Comparison of ENCODE assay signal across 13 cellular contexts in genomic region chr3:38084969-38085942, GRCh38. TPM values are rescaled to one million over a fixed set of nuclear protein-coding genes. Genes with fewer than 3 reads are reported as not detected.
DNase-seq lines count a peak whose midpoint lies in the region; ATAC-seq, FAIRE-seq and TF ChIP-seq lines count a peak whose summit lies in the region.
"Had no signal": no experiment of that assay in that cellular context is flagged by ENCODE, and none has a peak within 500 bp of the region (broad histone marks: within the 10 kb centered on the region; RNA-seq: fewer than 3 reads in every experiment).

No MANE protein-coding gene starts in this region.

- peak; percentile 21 for DNase-seq in MCF 10A (ENCODE audit: unreplicated experiment)
- DNase-seq in breast epithelium (ENCODE audit: low spot score in 2 of 2) = no peak
- no peak for DNase-seq in activated CD8-positive, alpha-beta T cell treated with anti-CD3 and anti-CD28 coated beads for 36 hours
- no peak for DNase-seq in lower lobe of right lung
- peak; percentile 26 for DNase-seq in urothelium cell line (ENCODE audit: low spot score)
- DNase-seq in SIG-M5 (lab: John Stamatoyannopoulos, UW) = no peak
- no peak for DNase-seq in GM19240 (ENCODE audit: insufficient read length, low spot score)
- DNase-seq: NCI-H226, SHP77 treated with DMSO at 0.1 percent for 48 hours had no signal

- H3K9me3 Mint-ChIP-seq in MCF 10A (ENCODE audit: unreplicated experiment) = peaks cover 10% of the 10 kb centered on the region
- peaks cover 14% of the 10 kb centered on the region for H3K9me3 Mint-ChIP-seq in activated CD8-positive, alpha-beta T cell treated with anti-CD3 and anti-CD28 coated beads for 36 hours

- BruUV-seq in MCF 10A (replicated peaks; lab: Mats Ljungman, UMichigan) = no TSS peak

- H3K9me3 ChIP-seq in breast epithelium (no peaks in the 10 kb centered on the region), lower lobe of right lung (no peaks in the 10 kb centered on the region)

- no peak overlapping the region for H3K4me3 Mint-ChIP-seq in MCF 10A (ENCODE audit: unreplicated experiment)
- H3K4me3 Mint-ChIP-seq in activated CD8-positive, alpha-beta T cell treated with anti-CD3 and anti-CD28 coated beads for 36 hours = no peak overlapping the region

- TF ChIP-seq CTCF in MCF 10A (IDR thresholded peaks at IDR 0.05; ENCODE audit: unreplicated experiment) (no peak), breast epithelium (IDR thresholded peaks at IDR 0.05) (no peak), lower lobe of right lung (IDR thresholded peaks at IDR 0.05) (no peak)
- no peak for TF ChIP-seq CTCF in activated CD8-positive, alpha-beta T cell treated with anti-CD3 and anti-CD28 coated beads for 36 hours (IDR thresholded peaks at IDR 0.05)

- no peaks in the 10 kb centered on the region for H3K27me3 ChIP-seq in breast epithelium
- H3K27me3 ChIP-seq in lower lobe of right lung (ENCODE audit: low read depth) = no peaks in the 10 kb centered on the region

- H3K4me1 ChIP-seq in breast epithelium (no peaks in the 10 kb centered on the region), lower lobe of right lung (no peaks in the 10 kb centered on the region)

- ATAC-seq in activated CD8-positive, alpha-beta T cell treated with anti-CD3 and anti-CD28 coated beads for 36 hours = peak; percentile 57
- ATAC-seq in lower lobe of right lung (peak; percentile 8 to 21), GM18861 (IDR thresholded peaks at IDR 0.05; ENCODE audit: unreplicated experiment) (no peak)

- H3K4me1 Mint-ChIP-seq in MCF 10A (ENCODE audit: insufficient read depth, unreplicated experiment) = no peaks in the 10 kb centered on the region
- no peaks in the 10 kb centered on the region for H3K4me1 Mint-ChIP-seq in activated CD8-positive, alpha-beta T cell treated with anti-CD3 and anti-CD28 coated beads for 36 hours (ENCODE audit: low read depth)
- H3K4me1 Mint-ChIP-seq: brain had no signal

- no peak overlapping the region for H3K4me3 ChIP-seq in breast epithelium
- H3K4me3 ChIP-seq in lower lobe of right lung = no peak overlapping the region

- no peak for FAIRE-seq in urothelium cell line (lab: Jason Lieb, UNC)

- POLR2A ChIA-PET in MCF 10A (lab: Yijun Ruan, JAX) = no interaction called here
- POLR2A ChIA-PET in activated CD8-positive, alpha-beta T cell treated with anti-CD3 and anti-CD28 coated beads for 36 hours (lab: Charles Lee) = no interaction called here

- H3K27ac ChIP-seq in breast epithelium (no peak overlapping the region), lower lobe of right lung (no peak overlapping the region)

- H3K36me3 Mint-ChIP-seq in MCF 10A (ENCODE audit: insufficient read depth, unreplicated experiment) = peaks cover 13% of the 10 kb centered on the region
- H3K36me3 Mint-ChIP-seq in activated CD8-positive, alpha-beta T cell treated with anti-CD3 and anti-CD28 coated beads for 36 hours (ENCODE audit: low read depth) = no peaks in the 10 kb centered on the region

- CTCF ChIA-PET in MCF 10A (lab: Yijun Ruan, JAX) = interaction anchor here (1.4 kb wide), 1 partner anchor 32 kb away, joined by 4 read pairs; no protein-coding TSS in a partner anchor
- CTCF ChIA-PET in activated CD8-positive, alpha-beta T cell treated with anti-CD3 and anti-CD28 coated beads for 36 hours (lab: Charles Lee) = no interaction called here

- no peak overlapping the region for H3K27ac Mint-ChIP-seq in MCF 10A (ENCODE audit: low read depth, unreplicated experiment)
- H3K27ac Mint-ChIP-seq in activated CD8-positive, alpha-beta T cell treated with anti-CD3 and anti-CD28 coated beads for 36 hours = peak overlapping the region; percentile 46

- peaks cover 11% of the 10 kb centered on the region for H3K27me3 Mint-ChIP-seq in MCF 10A (ENCODE audit: insufficient read depth, unreplicated experiment)
- H3K27me3 Mint-ChIP-seq in activated CD8-positive, alpha-beta T cell treated with anti-CD3 and anti-CD28 coated beads for 36 hours = no peaks in the 10 kb centered on the region

- H3K36me3 ChIP-seq in breast epithelium (no peaks in the 10 kb centered on the region), lower lobe of right lung (no peaks in the 10 kb centered on the region)

- TF ChIP-seq POLR2A in breast epithelium (IDR thresholded peaks at IDR 0.05) = no peak

- intact Hi-C loops in MCF 10A (cut with micrococcal nuclease) = no loop called here
- intact Hi-C loops in breast epithelium (cut with DNase I; ENCODE audit: low total_unique reads) = no loop called here
- intact Hi-C loops in activated CD8-positive, alpha-beta T cell treated with anti-CD3 and anti-CD28 coated beads for 36 hours (cut with micrococcal nuclease) = no loop called here
- intact Hi-C loops in lower lobe of right lung (cut with DNase I) = no loop called here

RNA-seq across cellular contexts. Expression of gene DLEC1, which starts 46.2 kb away (rescaled TPM):
- total RNA-seq in MCF 10A (2022) (1.3 TPM in 1 of 2 replicates, not detected in the other), breast epithelium (1 to 10 TPM in 2 of 3 donors, under 1 TPM in 1; 0.98 to 2.0 (median 1.1) TPM), lower lobe of right lung (15.0 TPM)
- total RNA-seq in activated CD8-positive, alpha-beta T cell treated with anti-CD3 and anti-CD28 coated beads for 36 hours = under 1 TPM; 0.20 to 0.36 TPM
- total RNA-seq: epithelial cell of proximal tubule, LHCN-M2 had no signal

RNA-seq across cellular contexts. Expression of gene ACAA1, which starts 51.7 kb away (rescaled TPM):
- 36.6 and 46.7 TPM in 2 replicates for total RNA-seq in MCF 10A (2022)
- total RNA-seq in breast epithelium = 10 to 100 TPM; 69.2 to 87.5 (median 83.9) TPM
- 10 to 100 TPM; 70.1 to 72.0 TPM for total RNA-seq in activated CD8-positive, alpha-beta T cell treated with anti-CD3 and anti-CD28 coated beads for 36 hours
- 88.3 TPM for total RNA-seq in lower lobe of right lung

RNA-seq across cellular contexts. Expression of gene MYD88, which starts 53.2 kb away (rescaled TPM):
- total RNA-seq in MCF 10A (2022) = 19.7 and 21.2 TPM in 2 replicates
- 10 to 100 TPM; 33.4 to 36.0 (median 35.3) TPM for total RNA-seq in breast epithelium
- total RNA-seq in activated CD8-positive, alpha-beta T cell treated with anti-CD3 and anti-CD28 coated beads for 36 hours = 10 to 100 TPM; 29.3 to 31.8 TPM
- 99.7 TPM for total RNA-seq in lower lobe of right lung

RNA-seq across cellular contexts. Expression of gene PLCD1, which starts 55.8 kb away (rescaled TPM):
- total RNA-seq in MCF 10A (2022) (1.8 and 3.1 TPM in 2 replicates), breast epithelium (10 to 100 TPM; 17.0 to 36.2 (median 23.4) TPM), lower lobe of right lung (30.1 TPM)
- total RNA-seq in activated CD8-positive, alpha-beta T cell treated with anti-CD3 and anti-CD28 coated beads for 36 hours = 1 to 10 TPM; 6.2 to 8.2 TPM

Comparison
In these comparisons a context has a peak if more than half of its experiments do, and no peak if none do; other contexts are left out.
1. DNase-seq: peak in MCF 10A (single experiment) and urothelium cell line (single experiment); none in breast epithelium (0 of 2), activated CD8-positive, alpha-beta T cell treated with anti-CD3 and anti-CD28 coated beads for 36 hours (single experiment), lower lobe of right lung (single experiment), SIG-M5 (single experiment) and GM19240 (single experiment).